In the genomic region with DNA sequence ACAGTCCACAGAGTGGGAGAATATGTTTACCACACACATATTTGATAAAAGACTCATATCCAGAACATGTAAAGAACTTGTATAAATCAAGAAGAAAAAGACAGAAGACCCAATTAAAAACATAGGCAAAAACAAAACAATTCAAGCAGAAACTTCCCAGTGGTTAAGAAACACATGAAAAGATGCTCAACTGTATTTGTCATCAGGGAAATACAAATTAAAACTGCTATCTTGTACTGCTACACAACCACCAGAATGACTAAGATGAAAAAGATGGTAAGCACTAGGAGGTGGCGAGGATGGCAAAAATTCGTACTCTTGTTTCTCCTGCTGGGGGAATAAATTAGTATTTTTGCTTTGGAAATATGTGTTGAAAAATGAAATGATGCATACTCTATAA, we compare ENCODE assay signal across 21 cellular contexts.
DNase-seq lines count a peak whose midpoint lies in the region; ATAC-seq and TF ChIP-seq lines count a peak whose summit lies in the region.
"Had no signal": no experiment of that assay in that cellular context is flagged by ENCODE, and none has a peak within 500 bp of the region (broad histone marks: within the 10 kb centered on the region; RNA-seq: fewer than 3 reads in every experiment).

No MANE protein-coding gene starts in this region.

- H3K4me3 Mint-ChIP-seq in HFFc6 = no peak overlapping the region
- H3K4me3 Mint-ChIP-seq: CD8-positive, alpha-beta T cell; GM23338 had no signal

- no peaks in the 10 kb centered on the region; the same call in 1 of the 2 replicates for H3K27me3 Mint-ChIP-seq in HFFc6 (ENCODE audit: insufficient read depth)

- no peak overlapping the region for H3K4me3 ChIP-seq in AG10803 (ENCODE audit: low read length)
- H3K4me3 ChIP-seq: GM23338, SJSA1 had no signal

- no peak for ATAC-seq in HG03520 (IDR thresholded peaks at IDR 0.05; ENCODE audit: unreplicated experiment)
- ATAC-seq: CD8-positive, alpha-beta T cell; GM23338; PC-3 had no signal

- no peak overlapping the region for H3K27ac Mint-ChIP-seq in HFFc6
- H3K27ac Mint-ChIP-seq: CD8-positive, alpha-beta T cell; GM23338 had no signal

- DNase-seq in AG10803 (ENCODE audit: low read depth) (peak; percentile 87), HFFc6 (peak; percentile 32), amniotic epithelial cell (ENCODE audit: low read depth) (peak; percentile 42), kidney tubule cell (ENCODE audit: low spot score) (peak; percentile 27), DMS153 treated with DMSO at 0.1 percent for 48 hours (lab: John Stamatoyannopoulos, UW; ENCODE audit: unreplicated experiment) (no peak), T1000 (lab: John Stamatoyannopoulos, UW) (no peak)
- DNase-seq in activated naive CD4-positive, alpha-beta T cell (lab: John Stamatoyannopoulos, UW) = no peak
- DNase-seq: Caco-2; CD8-positive, alpha-beta T cell; DMS79 treated with DMSO at 0.1 percent for 48 hours; HCEC 1CT; Karpas-422; MV-4-11; NCI-H526; NCI-H82; NK-92 treated with Interleukin-12 subunit alpha and Interleukin-12 subunit beta, amount 100 ng/mL, for 24 hours; PC-3; Right ventricle myocardium superior had no signal

- TF ChIP-seq CTCF in AG10803 (conservative IDR thresholded peaks at IDR 0.05; ENCODE audit: low read length) (no peak), HFFc6 (IDR thresholded peaks at IDR 0.05) (no peak)

- no peaks in the 10 kb centered on the region for H3K36me3 Mint-ChIP-seq in HFFc6 (ENCODE audit: low read depth)
- H3K36me3 Mint-ChIP-seq: CD8-positive, alpha-beta T cell had no signal

- H3K4me1 Mint-ChIP-seq in HFFc6 (ENCODE audit: low read depth) = peaks cover 10% of the 10 kb centered on the region
- H3K4me1 Mint-ChIP-seq: GM23338 had no signal

- H3K9me3 Mint-ChIP-seq in HFFc6 = no peaks in the 10 kb centered on the region
- H3K9me3 Mint-ChIP-seq: CD8-positive, alpha-beta T cell; GM23338 had no signal

Comparison
In these comparisons a context has a peak if more than half of its experiments do, and no peak if none do; other contexts are left out.
1. DNase-seq: peak in AG10803 (single experiment), HFFc6 (single experiment), amniotic epithelial cell (single experiment) and kidney tubule cell (single experiment); none in DMS153 treated with DMSO at 0.1 percent for 48 hours (single experiment), T1000 (single experiment) and activated naive CD4-positive, alpha-beta T cell (0 of 4).